16 cellular contexts compared by ENCODE assay signal in genomic region chr3:13263770-13264467, GRCh38.
DNase-seq lines count a peak whose midpoint lies in the region; ATAC-seq and TF ChIP-seq lines count a peak whose summit lies in the region.
"Had no signal": no experiment of that assay in that cellular context is flagged by ENCODE, and none has a peak within 500 bp of the region (broad histone marks: within the 10 kb centered on the region; RNA-seq: fewer than 3 reads in every experiment).

No MANE protein-coding gene starts in this region.

- H3K14ac ChIP-seq in neuronal stem cell (ENCODE audit: low read length) = no peak overlapping the region

- H3K27me3 ChIP-seq in DND-41 (ENCODE audit: insufficient read depth, low read length, poor library complexity) (no peaks in the 10 kb centered on the region), body of pancreas (no peaks in the 10 kb centered on the region), neuronal stem cell (ENCODE audit: control insufficient read depth in 3 of 3, insufficient read depth in 3 of 3, low read depth in 1 of 3, low read length in 3 of 3) (no peaks in the 10 kb centered on the region)
- H3K27me3 ChIP-seq: pancreas, vagina had no signal

- no peak overlapping the region for H4K8ac ChIP-seq in neuronal stem cell (ENCODE audit: low read depth, low read length)

- H3K9ac ChIP-seq in DND-41 (ENCODE audit: low read depth, low read length) = no peak overlapping the region
- H3K9ac ChIP-seq in neuronal stem cell (ENCODE audit: low read depth, low read length, poor library complexity) = peak overlapping the region; percentile 65

- H4K91ac ChIP-seq in neuronal stem cell (ENCODE audit: low read depth, low read length, poor library complexity) = peak overlapping the region; percentile 56

- H3K4me3 ChIP-seq in DND-41 (ENCODE audit: low read depth in 1 of 2, low read length in 2 of 2) = no peak overlapping the region
- no peak overlapping the region for H3K4me3 ChIP-seq in body of pancreas
- no peak overlapping the region for H3K4me3 ChIP-seq in neuronal stem cell (ENCODE audit: low read length in 2 of 2)
- H3K4me3 ChIP-seq: HAP-1, pancreas, vagina had no signal

- no peak overlapping the region for H3K4ac ChIP-seq in neuronal stem cell (ENCODE audit: low read length)

- TF ChIP-seq CTCF in DND-41 (IDR thresholded peaks at IDR 0.05; ENCODE audit: borderline replicate concordance, extremely low read depth, low read length, poor library complexity, severe bottlenecking) (no peak), body of pancreas (IDR thresholded peaks at IDR 0.05) (no peak)

- no peak overlapping the region for H2BK5ac ChIP-seq in neuronal stem cell (ENCODE audit: low read length)

- ATAC-seq in DND-41 (ENCODE audit: insufficient read depth, low read depth) (no peak), body of pancreas (peak; percentile 26), left ventricle myocardium superior (peak; percentile 41)

- H2BK120ac ChIP-seq in neuronal stem cell (ENCODE audit: low read depth, low read length) = no peak overlapping the region

- WGBS in body of pancreas, 2 donors = 87 to 97% methylated on average over 16 to 26 of the region's 26 CpGs
- WGBS in neuronal stem cell (ENCODE audit: extremely low coverage in 2 of 2, insufficient read length in 2 of 2, insufficient replicate concordance in 1 of 2), 2 donors = no CpG with 5 or more reads among the region's 26 CpGs

- DNase-seq in DND-41 (no peak), body of pancreas (no peak), left ventricle myocardium superior (peak; percentile 36), neuronal stem cell (ENCODE audit: low spot score) (no peak), ecto neural progenitor cell (ENCODE audit: low spot score) (no peak), RKO (ENCODE audit: low spot score) (no peak), NCI-H446 (lab: John Stamatoyannopoulos, UW) (no peak)
- no peak for DNase-seq in activated effector memory CD4-positive, alpha-beta T cell treated with anti-CD3 and anti-CD28 coated beads, Interleukin-2, amount 50 U/mL, for 16 hours
- DNase-seq: ACHN; activated CD4-positive, alpha-beta T cell treated with anti-CD3 and anti-CD28 coated beads for 4 hours; activated CD8-positive, alpha-beta memory T cell treated with anti-CD3 and anti-CD28 coated beads, Interleukin-2, amount 50 U/mL, for 48 hours; activated naive CD4-positive, alpha-beta T cell treated with anti-CD3 and anti-CD28 coated beads, Interleukin-2, amount 10 ng/mL, durations not matched to agents 7 days and 5 days; central memory CD4-positive, alpha-beta T cell had no signal

- no peaks in the 10 kb centered on the region for H4K20me1 ChIP-seq in DND-41 (ENCODE audit: insufficient read depth, low read length)

- intact Hi-C loops in body of pancreas (cut with DNase I) = no loop called here
- intact Hi-C loops in left ventricle myocardium superior (cut with micrococcal nuclease) = no loop called here

- H3K23ac ChIP-seq in neuronal stem cell (ENCODE audit: low read depth, low read length, poor library complexity) = peak overlapping the region; percentile 22

- H3K36me3 ChIP-seq in DND-41 (ENCODE audit: insufficient read depth, low read length) (no peaks in the 10 kb centered on the region), body of pancreas (replicated peaks in 1 of 2; ENCODE audit: insufficient read depth in 1 of 2, low read depth in 2 of 2) (no peaks in the 10 kb centered on the region), neuronal stem cell (replicated peaks in 1 of 2; ENCODE audit: control insufficient read depth in 2 of 2, insufficient read depth in 2 of 2, low read length in 2 of 2) (no peaks in the 10 kb centered on the region)
- H3K36me3 ChIP-seq: HAP-1, pancreas, vagina had no signal

- H3K79me1 ChIP-seq in neuronal stem cell (ENCODE audit: low read depth, low read length) = no peaks in the 10 kb centered on the region

- no peaks in the 10 kb centered on the region for H3K9me3 ChIP-seq in DND-41 (ENCODE audit: insufficient read depth, low read length, severe bottlenecking)
- H3K9me3 ChIP-seq in body of pancreas = no peaks in the 10 kb centered on the region
- peaks cover 0 to 3% of the 10 kb centered on the region in 2 donors for H3K9me3 ChIP-seq in neuronal stem cell (replicated peaks in 1 of 2; ENCODE audit: control insufficient read depth in 2 of 2, insufficient read depth in 1 of 2, low read depth in 1 of 2, low read length in 2 of 2)
- H3K9me3 ChIP-seq: HAP-1, pancreas, vagina had no signal

- H3K4me2 ChIP-seq in DND-41 (ENCODE audit: insufficient read depth, low read length) (no peak overlapping the region), neuronal stem cell (ENCODE audit: insufficient read depth, low read length, poor library complexity, severe bottlenecking) (no peak overlapping the region)

- no peak overlapping the region for H2BK15ac ChIP-seq in neuronal stem cell (ENCODE audit: low read length)

- TF ChIP-seq POLR2A in body of pancreas (IDR thresholded peaks at IDR 0.05) = no peak

- peak overlapping the region; percentile 53 for H3K27ac ChIP-seq in DND-41 (ENCODE audit: low read length)
- no peak overlapping the region for H3K27ac ChIP-seq in body of pancreas
- H3K27ac ChIP-seq in neuronal stem cell (replicated peaks; ENCODE audit: low read length) = no peak overlapping the region
- H3K27ac ChIP-seq: pancreas, vagina had no signal

- H3K4me1 ChIP-seq in DND-41 (ENCODE audit: insufficient read depth, low read length) (peaks cover 26% of the 10 kb centered on the region), body of pancreas (no peaks in the 10 kb centered on the region), neuronal stem cell (ENCODE audit: control insufficient read depth in 2 of 2, insufficient read depth in 1 of 2, low read depth in 1 of 2, low read length in 2 of 2) (peaks cover 2 to 3% of the 10 kb centered on the region in 2 donors)
- H3K4me1 ChIP-seq: HAP-1, pancreas, vagina had no signal

- H2BK12ac ChIP-seq in neuronal stem cell (ENCODE audit: low read length) = peak overlapping the region; percentile 46

- no peaks in the 10 kb centered on the region for H3K79me2 ChIP-seq in DND-41 (ENCODE audit: insufficient read depth, low read length)

- H2AK5ac ChIP-seq in neuronal stem cell (ENCODE audit: low read depth, low read length) = peak overlapping the region; percentile 38

- no peak overlapping the region for H2AFZ ChIP-seq in DND-41 (ENCODE audit: low read depth, low read length)
- no peak overlapping the region for H2AFZ ChIP-seq in neuronal stem cell (ENCODE audit: low read length)

- H3K18ac ChIP-seq in neuronal stem cell (ENCODE audit: low read length) = peak overlapping the region; percentile 74
